11 cellular contexts compared by ENCODE assay signal in the genomic region with DNA sequence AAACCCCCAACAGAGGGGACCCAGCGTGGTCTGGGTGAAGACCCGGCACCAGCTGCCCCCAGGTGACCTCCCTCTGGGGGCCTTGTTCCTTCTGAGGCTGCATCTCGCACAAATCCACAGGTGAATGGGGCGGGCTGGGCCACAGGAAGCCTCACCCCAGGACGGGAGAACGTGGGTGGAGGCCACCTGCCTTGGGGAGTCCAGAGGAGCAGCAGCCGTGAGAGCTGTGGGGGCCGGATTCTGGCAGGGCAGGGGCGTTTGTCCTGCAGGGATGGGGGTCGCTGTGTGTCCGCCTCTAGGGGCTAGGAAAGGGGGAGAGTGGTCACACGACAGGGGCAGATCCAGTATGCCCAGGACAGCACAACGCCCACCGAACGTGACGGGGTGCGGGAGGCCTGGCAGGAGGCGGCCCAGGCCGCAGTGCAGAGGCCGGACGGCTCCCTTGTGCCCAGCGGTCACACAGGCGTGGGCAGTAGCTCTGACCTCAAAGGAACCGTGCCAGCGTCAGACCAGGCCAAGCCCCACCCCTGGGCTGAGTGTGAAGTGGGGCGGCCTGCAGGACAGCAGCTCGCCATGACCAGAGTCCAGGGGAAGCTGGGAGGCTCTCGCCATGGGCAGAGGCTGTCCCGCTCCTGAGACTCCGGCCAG. TPM values are rescaled to one million over a fixed set of nuclear protein-coding genes. Genes with fewer than 3 reads are reported as not detected.
DNase-seq lines count a peak whose midpoint lies in the region; ATAC-seq and TF ChIP-seq lines count a peak whose summit lies in the region.
"Had no signal": no experiment of that assay in that cellular context is flagged by ENCODE, and none has a peak within 500 bp of the region (broad histone marks: within the 10 kb centered on the region; RNA-seq: fewer than 3 reads in every experiment).

No MANE protein-coding gene starts in this region.

- H3K4me1 ChIP-seq in DOHH2 (ENCODE audit: control insufficient read depth, low read length) (peaks cover 36% of the 10 kb centered on the region), esophagus muscularis mucosa (peaks cover 2 to 38% (median 31%) of the 10 kb centered on the region in 4 donors), gastrocnemius medialis (peaks cover 5 to 17% of the 10 kb centered on the region in 2 donors)

- no peak overlapping the region for H3K9ac ChIP-seq in SK-N-MC (ENCODE audit: insufficient read length)

- intact Hi-C loops in esophagus muscularis mucosa (cut with DNase I): no loop called here
- intact Hi-C loops in gastrocnemius medialis (cut with DNase I; ENCODE audit: low total_unique reads): no loop called here

- H3F3A ChIP-seq in DOHH2 (ENCODE audit: control insufficient read depth, insufficient read depth): peaks cover 13% of the 10 kb centered on the region

- in situ Hi-C loops in gastrocnemius medialis (cut with MboI; ENCODE audit: low sequenced_read_pairs in 4 of 4): no loop called here

- no peaks in the 10 kb centered on the region for H3K9me3 ChIP-seq in DOHH2 (ENCODE audit: control insufficient read depth, insufficient read depth, low read length)
- no peaks in the 10 kb centered on the region for H3K9me3 ChIP-seq in SK-N-MC (ENCODE audit: low read depth, low read length)
- no peaks in the 10 kb centered on the region for H3K9me3 ChIP-seq in esophagus muscularis mucosa
- no peaks in the 10 kb centered on the region for H3K9me3 ChIP-seq in gastrocnemius medialis

- H3K4me2 ChIP-seq in DOHH2 (ENCODE audit: low read length): peak overlapping the region; percentile 61

- no peak for ATAC-seq in gastrocnemius medialis

- H3K9me2 ChIP-seq in DOHH2 (replicated peaks; ENCODE audit: control insufficient read depth, low read length): no peaks in the 10 kb centered on the region

- H3K27ac ChIP-seq in DOHH2 (ENCODE audit: low read depth, low read length): peak overlapping the region; percentile 88
- H3K27ac ChIP-seq in SK-N-MC: 0 out of 2 replicates have a peak overlapping the region, but pooled peaks have one; percentile 13
- peak overlapping the region; percentile 22 to 75 (median 62) for H3K27ac ChIP-seq in esophagus muscularis mucosa (replicated peaks in 1 of 4)
- peak overlapping the region in 3 of 4 donors; percentile 8 to 54 (median 40) for H3K27ac ChIP-seq in gastrocnemius medialis
- H3K27ac ChIP-seq: WERI-Rb-1 had no signal

- H3K27me3 ChIP-seq in DOHH2 (ENCODE audit: control insufficient read depth, low read length) (no peaks in the 10 kb centered on the region), esophagus muscularis mucosa (peaks cover 0 to 10% (median 0%) of the 10 kb centered on the region in 4 donors), gastrocnemius medialis (peaks cover 0 to 5% (median 0%) of the 10 kb centered on the region in 3 donors)

- TF ChIP-seq CTCF in DOHH2 (IDR thresholded peaks at IDR 0.05; ENCODE audit: low read depth, low read length, poor library complexity, severe bottlenecking) (no peak), esophagus muscularis mucosa (IDR thresholded peaks at IDR 0.05) (no peak), gastrocnemius medialis (IDR thresholded peaks at IDR 0.05 in 4 of 5, conservative IDR thresholded peaks at IDR 0.05 in 1 of 5) (no peak)

- H3K79me2 ChIP-seq in DOHH2 (ENCODE audit: control insufficient read depth, low read length): peaks cover 26% of the 10 kb centered on the region

- H3K36me3 ChIP-seq in DOHH2 (ENCODE audit: control insufficient read depth, low read length) (peaks cover 88% of the 10 kb centered on the region), SK-N-MC (ENCODE audit: insufficient read depth, low read length) (peaks cover 34% of the 10 kb centered on the region; the same call in 1 of the 2 replicates), esophagus muscularis mucosa (peaks cover 13 to 79% (median 70%) of the 10 kb centered on the region in 4 donors), gastrocnemius medialis (peaks cover 0 to 58% of the 10 kb centered on the region in 2 donors)

- 88% methylated on average over 10 of the region's 30 CpGs for WGBS in esophagus muscularis mucosa

- DNase-seq in SK-N-MC (ENCODE audit: low read depth, low spot score) (no peak), esophagus muscularis mucosa (ENCODE audit: extremely low spot score) (no peak), gastrocnemius medialis (peak in 1 of 2 donors; percentile 29), SHP77 treated with DMSO at 0.1 percent for 48 hours (lab: John Stamatoyannopoulos, UW) (no peak), GF-D8 (lab: John Stamatoyannopoulos, UW) (no peak), dermis blood vessel endothelial cell (no peak), NCI-H345 treated with DMSO at 0.1 percent for 48 hours (lab: John Stamatoyannopoulos, UW; ENCODE audit: unreplicated experiment) (no peak)
- DNase-seq: DMS153, NCI-H1092, WERI-Rb-1 had no signal

- TF ChIP-seq EP300 in esophagus muscularis mucosa (IDR thresholded peaks at IDR 0.05): no peak

- no peak for TF ChIP-seq POLR2A in esophagus muscularis mucosa (IDR thresholded peaks at IDR 0.05; ENCODE audit: low read depth)
- TF ChIP-seq POLR2A in gastrocnemius medialis (IDR thresholded peaks at IDR 0.05): no peak

- H3K4me3 ChIP-seq in DOHH2 (ENCODE audit: low read length) (peak overlapping the region; percentile 37), SK-N-MC (no peak overlapping the region), esophagus muscularis mucosa (no peak overlapping the region), gastrocnemius medialis (no peak overlapping the region)

- peaks cover 3% of the 10 kb centered on the region; the same call in 1 of the 2 replicates for H4K20me1 ChIP-seq in DOHH2 (ENCODE audit: control insufficient read depth, insufficient read depth, low read depth, low read length)

RNA-seq across cellular contexts. Expression of gene POLR2E, which starts 6.6 kb away (rescaled TPM):
- total RNA-seq in esophagus muscularis mucosa: 100 to 1,000 TPM in 3 of 4 donors, 10 to 100 TPM in 1; 96.8 to 198 (median 135) TPM
- 100 to 1,000 TPM; 118 to 263 (median 228) TPM for total RNA-seq in gastrocnemius medialis
- total RNA-seq in dermis blood vessel endothelial cell: 71.5 and 193 TPM in 2 replicates

RNA-seq across cellular contexts. Expression of gene GPX4, which starts 15.3 kb away (rescaled TPM):
- total RNA-seq in esophagus muscularis mucosa (100 to 1,000 TPM; 338 to 386 (median 375) TPM), gastrocnemius medialis (100 to 1,000 TPM; 616 to 907 (median 819) TPM), dermis blood vessel endothelial cell (281 and 591 TPM in 2 replicates)

RNA-seq across cellular contexts. Expression of gene ARHGAP45, which starts 21.6 kb away (rescaled TPM):
- total RNA-seq in esophagus muscularis mucosa (10 to 100 TPM; 17.8 to 28.3 (median 21.2) TPM), gastrocnemius medialis (1 to 10 TPM in 3 of 4 donors, under 1 TPM in 1; 0.83 to 7.6 (median 3.4) TPM), dermis blood vessel endothelial cell (40.3 and 55.5 TPM in 2 replicates)

RNA-seq across cellular contexts. Expression of gene ABCA7, which starts 48.6 kb away (rescaled TPM):
- 1 to 10 TPM; 3.9 to 9.5 (median 6.9) TPM for total RNA-seq in esophagus muscularis mucosa
- 10 to 100 TPM in 3 of 4 donors, 1 to 10 TPM in 1; 6.0 to 20.0 (median 15.0) TPM for total RNA-seq in gastrocnemius medialis
- 9.4 and 10.0 TPM in 2 replicates for total RNA-seq in dermis blood vessel endothelial cell

Comparison
In these comparisons a context has a peak if more than half of its experiments do, and no peak if none do; other contexts are left out.
1. H3K27ac ChIP-seq: peak in every context shown above with its lines; median percentile 88 in DOHH2; 62 in esophagus muscularis mucosa; 40 in gastrocnemius medialis; 13 in SK-N-MC.